Comparison of ENCODE assay signal across 1 cellular context in the genomic region with DNA sequence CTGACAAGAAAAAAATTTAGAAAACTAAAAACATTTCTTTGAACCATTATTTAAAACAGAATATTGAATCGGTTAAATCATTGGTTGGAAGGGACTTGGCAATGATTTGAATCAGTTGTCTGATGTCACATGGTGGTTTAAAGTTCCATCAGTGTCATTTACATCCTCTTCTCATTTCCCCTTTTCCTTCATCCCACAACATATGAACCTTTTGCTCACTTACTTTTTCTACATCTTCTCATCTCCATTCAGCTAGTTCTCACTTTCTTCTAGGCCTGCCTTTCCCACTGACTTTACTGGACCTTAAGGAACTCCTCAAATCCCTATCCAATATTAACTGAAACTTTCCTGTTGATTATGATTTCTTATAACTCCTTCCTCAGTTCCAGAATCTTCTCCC.
TF ChIP-seq lines count a peak whose summit lies in the region.

No MANE protein-coding gene starts in this region.

TF ChIP-seq in HepG2, 621 proteins besides CTCF, POLR2A, EP300 and RAD21:
- no peak for TF ChIP-seq ZSCAN22 (CRISPR knock-in tag; IDR thresholded peaks at IDR 0.05)
- TF ChIP-seq, protein P1, sequence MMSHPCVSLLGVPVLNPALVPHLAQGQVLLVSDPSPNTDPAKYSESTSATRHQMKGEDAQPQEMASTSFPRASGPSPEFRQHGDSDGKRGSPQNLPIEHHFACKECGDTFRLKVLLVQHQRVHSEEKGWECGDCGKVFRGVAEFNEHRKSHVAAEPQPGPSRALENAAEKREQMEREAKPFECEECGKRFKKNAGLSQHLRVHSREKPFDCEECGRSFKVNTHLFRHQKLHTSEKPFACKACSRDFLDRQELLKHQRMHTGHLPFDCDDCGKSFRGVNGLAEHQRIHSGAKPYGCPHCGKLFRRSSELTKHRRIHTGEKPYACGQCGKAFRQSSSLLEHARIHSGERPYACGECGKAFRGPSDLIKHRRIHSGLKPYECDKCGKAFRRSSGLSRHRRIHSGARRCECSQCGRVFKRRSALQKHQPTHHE (CRISPR knock-in tag; IDR thresholded peaks at IDR 0.05; ENCODE audit: borderline replicate concordance), result no peak
- TF ChIP-seq ZNF451 (CRISPR knock-in tag; IDR thresholded peaks at IDR 0.05), result no peak
- no peak for TF ChIP-seq ZNF414 (CRISPR knock-in tag; IDR thresholded peaks at IDR 0.05)
- no peak for TF ChIP-seq ZNF776 (CRISPR knock-in tag; IDR thresholded peaks at IDR 0.05)
- no peak for TF ChIP-seq STAT5B (CRISPR knock-in tag; IDR thresholded peaks at IDR 0.05)
- no peak for TF ChIP-seq CBX5 (CRISPR knock-in tag; IDR thresholded peaks at IDR 0.05; ENCODE audit: borderline replicate concordance)
- TF ChIP-seq ZBTB3 (CRISPR knock-in tag; IDR thresholded peaks at IDR 0.05; ENCODE audit: borderline replicate concordance, low read depth), result no peak
- no peak for TF ChIP-seq ZNF780A (CRISPR knock-in tag; IDR thresholded peaks at IDR 0.05)
- TF ChIP-seq ZNF879 (CRISPR knock-in tag; IDR thresholded peaks at IDR 0.05), result no peak
- TF ChIP-seq, protein P2, sequence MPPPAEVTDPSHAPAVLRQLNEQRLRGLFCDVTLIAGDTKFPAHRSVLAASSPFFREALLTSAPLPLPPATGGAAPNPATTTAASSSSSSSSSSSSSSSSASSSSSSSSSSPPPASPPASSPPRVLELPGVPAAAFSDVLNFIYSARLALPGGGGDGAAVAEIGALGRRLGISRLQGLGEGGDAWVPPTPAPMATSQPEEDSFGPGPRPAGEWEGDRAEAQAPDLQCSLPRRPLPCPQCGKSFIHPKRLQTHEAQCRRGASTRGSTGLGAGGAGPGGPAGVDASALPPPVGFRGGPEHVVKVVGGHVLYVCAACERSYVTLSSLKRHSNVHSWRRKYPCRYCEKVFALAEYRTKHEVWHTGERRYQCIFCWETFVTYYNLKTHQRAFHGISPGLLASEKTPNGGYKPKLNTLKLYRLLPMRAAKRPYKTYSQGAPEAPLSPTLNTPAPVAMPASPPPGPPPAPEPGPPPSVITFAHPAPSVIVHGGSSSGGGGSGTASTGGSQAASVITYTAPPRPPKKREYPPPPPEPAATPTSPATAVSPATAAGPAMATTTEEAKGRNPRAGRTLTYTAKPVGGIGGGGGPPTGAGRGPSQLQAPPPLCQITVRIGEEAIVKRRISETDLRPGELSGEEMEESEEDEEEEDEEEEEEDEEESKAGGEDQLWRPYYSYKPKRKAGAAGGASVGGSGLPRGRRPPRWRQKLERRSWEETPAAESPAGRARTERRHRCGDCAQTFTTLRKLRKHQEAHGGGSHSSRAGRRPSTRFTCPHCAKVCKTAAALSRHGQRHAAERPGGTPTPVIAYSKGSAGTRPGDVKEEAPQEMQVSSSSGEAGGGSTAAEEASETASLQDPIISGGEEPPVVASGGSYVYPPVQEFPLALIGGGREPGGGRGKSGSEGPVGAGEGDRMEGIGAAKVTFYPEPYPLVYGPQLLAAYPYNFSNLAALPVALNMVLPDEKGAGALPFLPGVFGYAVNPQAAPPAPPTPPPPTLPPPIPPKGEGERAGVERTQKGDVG (CRISPR knock-in tag; IDR thresholded peaks at IDR 0.05; ENCODE audit: borderline replicate concordance), result no peak
- no peak for TF ChIP-seq MBNL3 (CRISPR knock-in tag; conservative IDR thresholded peaks at IDR 0.05)
